In the genomic region with DNA sequence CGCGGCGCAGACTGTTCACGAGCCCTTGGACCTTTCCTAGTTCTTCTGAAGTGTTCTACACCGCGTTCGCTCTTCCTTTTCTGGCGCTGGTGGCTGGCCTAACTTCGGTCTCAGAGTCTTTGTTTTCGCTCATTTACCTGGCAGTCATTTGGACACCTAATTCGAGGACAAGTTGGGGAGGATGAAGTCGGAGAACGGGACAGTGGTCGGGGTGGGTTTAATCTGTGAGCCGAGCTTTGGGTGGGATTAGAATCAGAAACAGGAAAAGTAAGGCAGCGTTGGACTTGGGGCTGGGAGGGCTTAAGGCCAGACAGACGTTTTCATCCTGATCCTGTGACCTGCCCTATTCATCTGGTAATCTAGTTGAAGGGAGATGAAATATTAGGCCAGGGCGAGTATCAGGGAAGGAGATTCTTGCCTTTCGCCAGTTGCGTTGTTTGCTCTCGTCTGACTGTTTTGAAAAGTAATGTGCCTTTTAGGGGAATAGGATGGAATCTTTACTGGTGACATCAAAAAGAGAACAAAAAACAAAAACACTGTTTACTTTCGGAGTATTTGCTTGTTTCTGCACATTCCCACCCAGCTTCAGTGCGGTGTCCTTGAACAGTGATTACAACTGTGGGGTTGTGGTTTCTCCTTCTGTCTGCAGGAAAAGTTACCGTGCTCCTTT, we compare ENCODE assay signal across 8 cellular contexts. TPM values are rescaled to one million over a fixed set of nuclear protein-coding genes. Genes with fewer than 3 reads are reported as not detected.
DNase-seq lines count a peak whose midpoint lies in the region; ATAC-seq and TF ChIP-seq lines count a peak whose summit lies in the region.

No MANE protein-coding gene starts in this region.

- H3K36me3 ChIP-seq in upper lobe of left lung: no peaks in the 10 kb centered on the region

- TF ChIP-seq CTCF in upper lobe of left lung (IDR thresholded peaks at IDR 0.05): no peak

- no peak for ATAC-seq in upper lobe of left lung (ENCODE audit: low FRiP score in 2 of 2)
- no peak for ATAC-seq in HG02870 (IDR thresholded peaks at IDR 0.05; ENCODE audit: unreplicated experiment)

- peak in 1 of 4 donors; percentile 18 for TF ChIP-seq POLR2A in upper lobe of left lung (IDR thresholded peaks at IDR 0.05)

- 0 to 3% methylated on average over 24 of the region's 24 CpGs for WGBS in upper lobe of left lung, 2 donors

- peaks cover 22 to 34% (median 24%) of the 10 kb centered on the region in 4 donors for H3K4me1 ChIP-seq in upper lobe of left lung

- H3K27ac ChIP-seq in upper lobe of left lung: peak overlapping the region; percentile 94 to 97 (median 97)

- H3K9me3 ChIP-seq in upper lobe of left lung: no peaks in the 10 kb centered on the region

- no peak for TF ChIP-seq EP300 in upper lobe of left lung (IDR thresholded peaks at IDR 0.05)

- no peaks in the 10 kb centered on the region for H3K27me3 ChIP-seq in upper lobe of left lung

- DNase-seq in activated CD4-positive, alpha-beta T cell treated with anti-CD3 and anti-CD28 coated beads, Interleukin-2, amount 50 U/mL, for 1 hour: peak; percentile 1
- DNase-seq in activated CD4-positive, alpha-beta T cell treated with anti-CD3 and anti-CD28 coated beads, Interleukin-2, amount 50 U/mL, for 4 hours: no peak
- DNase-seq in NCI-H69 (lab: John Stamatoyannopoulos, UW): peak; percentile 50
- DNase-seq in cerebellar cortex (ENCODE audit: low spot score): peak; percentile 62
- peak; percentile 27 to 43 for DNase-seq in lung microvascular endothelial cell (ENCODE audit: low read depth in 2 of 2)
- DNase-seq in upper lobe of left lung: no peak
- DNase-seq in mesenteric fat pad (ENCODE audit: low spot score): no peak

- peak overlapping the region; percentile 52 to 92 (median 72) for H3K4me3 ChIP-seq in upper lobe of left lung

RNA-seq across cellular contexts. Expression of a gene that starts 1.9 kb away (rescaled TPM):
- total RNA-seq in lung microvascular endothelial cell: 21.6 and 32.7 TPM in 2 replicates
- total RNA-seq in upper lobe of left lung: 10 to 100 TPM; 15.7 to 73.6 (median 28.0) TPM
- 15.3 TPM for total RNA-seq in mesenteric fat pad

Comparison
In these comparisons a context has a peak if more than half of its experiments do, and no peak if none do; other contexts are left out.
1. DNase-seq: peak in activated CD4-positive, alpha-beta T cell treated with anti-CD3 and anti-CD28 coated beads, Interleukin-2, amount 50 U/mL, for 1 hour (single experiment), NCI-H69 (single experiment), cerebellar cortex (single experiment) and lung microvascular endothelial cell (2 of 2); none in activated CD4-positive, alpha-beta T cell treated with anti-CD3 and anti-CD28 coated beads, Interleukin-2, amount 50 U/mL, for 4 hours (0 of 2), upper lobe of left lung (0 of 2) and mesenteric fat pad (single experiment).